In the genomic region with DNA sequence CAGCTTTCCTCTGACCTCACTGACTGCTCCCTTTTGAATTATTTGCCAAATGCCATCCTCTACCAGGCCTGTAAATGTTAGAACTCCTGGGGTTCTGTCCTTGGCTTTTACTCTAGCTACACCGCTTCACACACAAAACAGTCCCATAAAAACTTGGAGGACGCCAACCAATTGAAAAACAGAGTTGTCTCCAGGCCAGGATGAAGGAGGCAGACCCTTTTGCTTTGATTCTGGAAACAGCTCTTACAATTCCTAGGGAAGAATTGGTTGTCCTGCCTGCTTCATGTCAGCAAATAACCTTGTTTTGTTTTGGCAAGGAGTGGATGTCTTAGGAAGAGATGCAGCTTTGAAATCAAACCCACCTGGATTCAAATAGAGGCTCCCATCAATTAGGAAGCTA, we compare ENCODE assay signal across 22 cellular contexts.
"Had no signal": no experiment of that assay in that cellular context is flagged by ENCODE, and none has a peak within 500 bp of the region (broad histone marks: within the 10 kb centered on the region; RNA-seq: fewer than 3 reads in every experiment).

No MANE protein-coding gene starts in this region.

- H3K27me3 Mint-ChIP-seq: dendritic cell treated with granulocyte-macrophage colony-stimulating factor and Interleukin-4, amounts not matched to agents 40 ng/mL and 50 ng/mL, for 4 days; effector memory CD8-positive, alpha-beta T cell; memory B cell had no signal

- H3K36me3 Mint-ChIP-seq: memory B cell had no signal

- H3K27ac Mint-ChIP-seq: dendritic cell treated with granulocyte-macrophage colony-stimulating factor and Interleukin-4, amounts not matched to agents 40 ng/mL and 50 ng/mL, for 4 days; effector memory CD8-positive, alpha-beta T cell; endodermal cell; memory B cell had no signal

- DNase-seq: colonic mucosa; cortex of kidney; effector CD8-positive, alpha-beta T cell; effector memory CD8-positive, alpha-beta T cell; endodermal cell; erythroblast; esophagus squamous epithelium; foreskin fibroblast; foreskin melanocyte; gastrocnemius medialis; glutamatergic neuron; head of caudate nucleus; heart right ventricle; hippocampal formation; left cardiac atrium; left lung; left ventricle myocardium superior; lower lobe of right lung; mesendoderm; midbrain had no signal

- H3K4me3 Mint-ChIP-seq: dendritic cell treated with granulocyte-macrophage colony-stimulating factor and Interleukin-4, amounts not matched to agents 40 ng/mL and 50 ng/mL, for 4 days; effector memory CD8-positive, alpha-beta T cell; endodermal cell; memory B cell had no signal

- H3K4me1 Mint-ChIP-seq: endodermal cell, memory B cell had no signal
